ENCODE assay signal across 8 cellular contexts in the genomic region with DNA sequence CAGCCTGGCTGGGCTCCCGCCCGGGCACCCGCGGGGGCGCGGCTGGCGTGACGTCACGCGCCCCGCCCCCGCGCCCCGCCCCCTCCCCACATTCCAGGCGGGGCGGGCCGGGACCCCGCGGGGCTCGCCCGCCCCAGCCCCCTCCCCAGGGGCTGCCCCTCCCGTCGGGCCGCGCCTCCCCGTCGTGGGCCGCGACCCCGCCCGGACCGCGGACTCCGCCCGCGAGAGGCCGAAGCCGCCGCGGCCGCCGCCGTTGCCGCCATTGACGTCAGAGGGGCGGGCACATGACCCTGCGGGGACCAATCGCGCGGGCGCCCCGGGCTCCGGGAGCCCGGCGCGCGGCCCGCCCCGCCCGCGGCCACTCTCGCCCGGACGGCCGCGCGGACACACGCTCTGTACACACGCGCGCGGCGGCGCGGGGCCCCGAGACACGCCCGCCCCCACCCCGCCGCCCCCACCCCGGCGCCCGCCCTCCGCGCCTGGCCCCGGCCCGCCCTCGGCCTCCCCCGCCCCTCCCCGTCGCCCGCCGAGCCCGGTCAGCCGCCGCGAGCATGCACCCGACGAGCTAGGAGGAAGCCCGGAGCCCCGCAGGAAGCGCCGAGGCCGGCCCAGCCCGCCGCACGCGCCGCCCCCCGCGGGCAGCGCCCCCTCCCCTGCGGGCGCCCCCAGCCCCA. TPM values are rescaled to one million over a fixed set of nuclear protein-coding genes. Genes with fewer than 3 reads are reported as not detected.
A peak's percentile ranks its signal among the peaks of the same experiment; 100 is the strongest.
DNase-seq lines count a peak whose midpoint lies in the region; ATAC-seq and TF ChIP-seq lines count a peak whose summit lies in the region.

A gene (plus strand): TSS at position 361 of the 674 bp plus-strand sequence.

- DNase-seq in NCI-H345 (lab: John Stamatoyannopoulos, UW), result peak; percentile 78
- no peak for DNase-seq in NCI-H345 treated with DMSO at 0.1 percent for 48 hours (lab: John Stamatoyannopoulos, UW; ENCODE audit: unreplicated experiment)
- peak; percentile 11 for DNase-seq in NCI-H2196 treated with DMSO at 0.1 percent for 48 hours (lab: John Stamatoyannopoulos, UW; ENCODE audit: unreplicated experiment)
- DNase-seq in activated CD4-positive, alpha-beta T cell treated with anti-CD3 and anti-CD28 coated beads for 36 hours, result peak; percentile 89
- peak; percentile 75 for DNase-seq in choroid plexus epithelial cell (ENCODE audit: low read depth)
- peak; percentile 54 for DNase-seq in kidney glomerular epithelial cell (lab: John Stamatoyannopoulos, UW)
- DNase-seq in stimulated activated CD4-positive, alpha-beta T cell treated with anti-CD3 and anti-CD28 coated beads, Interleukin-1b, Interleukin-23, amount 100 ng/mL, for 1 hour (ENCODE audit: low read depth in 2 of 2), result peak; percentile 39 to 52

- ATAC-seq in HG02852 (IDR thresholded peaks at IDR 0.05; ENCODE audit: unreplicated experiment), result peak; percentile 87
- ATAC-seq in activated CD4-positive, alpha-beta T cell treated with anti-CD3 and anti-CD28 coated beads for 36 hours, result peak; percentile 73

- TF ChIP-seq CTCF in choroid plexus epithelial cell (conservative IDR thresholded peaks at IDR 0.05; ENCODE audit: low read depth, low read length), result no peak

- CTCF ChIA-PET in activated CD4-positive, alpha-beta T cell treated with anti-CD3 and anti-CD28 coated beads for 36 hours (lab: Charles Lee), result no interaction called here

- H3K27me3 Mint-ChIP-seq in activated CD4-positive, alpha-beta T cell treated with anti-CD3 and anti-CD28 coated beads for 36 hours, result no peaks in the 10 kb centered on the region

- peaks cover 5% of the 10 kb centered on the region for H3K36me3 Mint-ChIP-seq in activated CD4-positive, alpha-beta T cell treated with anti-CD3 and anti-CD28 coated beads for 36 hours (ENCODE audit: low read depth)

- peak within 1 kb of the TSS; percentile 67 for H3K4me3 ChIP-seq in choroid plexus epithelial cell (ENCODE audit: low read depth, low read length)

- intact Hi-C loops in activated CD4-positive, alpha-beta T cell treated with anti-CD3 and anti-CD28 coated beads for 36 hours (cut with DNase I, micrococcal nuclease), result loop anchor here (1.0 to 5.0 kb wide), 10 partner anchors 124 to 1842 kb away; a partner anchor contains a TSS

- peaks cover 34% of the 10 kb centered on the region for H3K4me1 Mint-ChIP-seq in activated CD4-positive, alpha-beta T cell treated with anti-CD3 and anti-CD28 coated beads for 36 hours

- no peaks in the 10 kb centered on the region for H3K9me3 Mint-ChIP-seq in activated CD4-positive, alpha-beta T cell treated with anti-CD3 and anti-CD28 coated beads for 36 hours (ENCODE audit: low read depth)

- H3K4me3 Mint-ChIP-seq in activated CD4-positive, alpha-beta T cell treated with anti-CD3 and anti-CD28 coated beads for 36 hours, result peak within 1 kb of the TSS; percentile 96

- peak within 1 kb of the TSS; percentile 93 for H3K27ac Mint-ChIP-seq in activated CD4-positive, alpha-beta T cell treated with anti-CD3 and anti-CD28 coated beads for 36 hours

- POLR2A ChIA-PET in activated CD4-positive, alpha-beta T cell treated with anti-CD3 and anti-CD28 coated beads for 36 hours (lab: Charles Lee), result no interaction called here

RNA-seq across cellular contexts. Expression of the gene that starts here (rescaled TPM):
- 10 to 100 TPM; 39.1 to 40.3 TPM for total RNA-seq in activated CD4-positive, alpha-beta T cell treated with anti-CD3 and anti-CD28 coated beads for 36 hours
